ENCODE assay signal across 9 cellular contexts in the genomic region with DNA sequence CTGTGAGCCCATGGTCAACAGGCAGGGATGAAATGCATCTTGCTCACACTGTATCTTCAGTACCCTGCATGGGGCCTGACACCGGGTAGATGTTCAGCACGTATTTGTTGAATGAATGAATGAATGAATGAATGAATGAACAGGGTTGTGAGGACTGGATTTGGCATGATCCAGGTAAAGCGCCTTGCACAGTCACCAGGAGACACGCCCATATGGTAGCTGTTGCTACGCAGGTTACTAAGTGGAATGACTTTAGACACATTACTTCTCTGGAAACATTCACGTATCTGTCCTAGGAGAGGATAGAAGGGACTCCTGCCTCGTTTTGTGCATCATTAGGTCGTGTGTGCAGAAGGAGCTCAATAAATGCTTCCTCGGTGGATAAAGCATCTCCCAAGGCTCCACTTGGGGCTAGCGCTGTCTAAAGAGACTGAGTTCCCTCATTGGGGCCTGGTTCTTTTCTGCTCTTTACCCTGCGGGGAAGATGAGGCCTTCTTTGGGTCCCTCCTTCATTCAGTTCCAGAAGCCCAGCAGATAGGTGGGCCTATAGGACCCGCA. TPM values are rescaled to one million over a fixed set of nuclear protein-coding genes. Genes with fewer than 3 reads are reported as not detected.
DNase-seq lines count a peak whose midpoint lies in the region; ATAC-seq and TF ChIP-seq lines count a peak whose summit lies in the region.
"Had no signal": no experiment of that assay in that cellular context is flagged by ENCODE, and none has a peak within 500 bp of the region (broad histone marks: within the 10 kb centered on the region; RNA-seq: fewer than 3 reads in every experiment).

No MANE protein-coding gene starts in this region.

- peaks cover 8% of the 10 kb centered on the region for H3K4me1 Mint-ChIP-seq in activated CD4-positive, alpha-beta T cell treated with anti-CD3 and anti-CD28 coated beads for 36 hours
- H3K4me1 Mint-ChIP-seq in activated CD8-positive, alpha-beta T cell treated with anti-CD3 and anti-CD28 coated beads for 36 hours (ENCODE audit: low read depth), result peaks cover 2% of the 10 kb centered on the region
- peaks cover 12% of the 10 kb centered on the region in 2 donors for H3K4me1 Mint-ChIP-seq in stimulated activated naive B cell treated with anti-CD40 and anti-IgM and Interleukin-4, amounts not matched to agents 10 μg/mL and 1 μg/mL and 100 μg/mL, for 72 hours

- H3K27ac ChIP-seq in thyroid gland (no peak overlapping the region), body of pancreas (no peak overlapping the region)

- H3K27me3 Mint-ChIP-seq in activated CD4-positive, alpha-beta T cell treated with anti-CD3 and anti-CD28 coated beads for 36 hours, result peaks cover 32% of the 10 kb centered on the region
- H3K27me3 Mint-ChIP-seq in activated CD8-positive, alpha-beta T cell treated with anti-CD3 and anti-CD28 coated beads for 36 hours, result peaks cover 17% of the 10 kb centered on the region
- peaks cover 28 to 40% of the 10 kb centered on the region in 2 donors for H3K27me3 Mint-ChIP-seq in stimulated activated naive B cell treated with anti-CD40 and anti-IgM and Interleukin-4, amounts not matched to agents 10 μg/mL and 1 μg/mL and 100 μg/mL, for 72 hours

- H3K27ac Mint-ChIP-seq in activated CD4-positive, alpha-beta T cell treated with anti-CD3 and anti-CD28 coated beads for 36 hours, result no peak overlapping the region
- no peak overlapping the region for H3K27ac Mint-ChIP-seq in activated CD8-positive, alpha-beta T cell treated with anti-CD3 and anti-CD28 coated beads for 36 hours
- peak overlapping the region; percentile 63 for H3K27ac Mint-ChIP-seq in stimulated activated naive B cell treated with anti-CD40 and anti-IgM and Interleukin-4, amounts not matched to agents 10 μg/mL and 1 μg/mL and 100 μg/mL, for 72 hours

- peak overlapping the region; percentile 49 for H3K4me3 Mint-ChIP-seq in activated CD4-positive, alpha-beta T cell treated with anti-CD3 and anti-CD28 coated beads for 36 hours
- peak overlapping the region; percentile 49 for H3K4me3 Mint-ChIP-seq in activated CD8-positive, alpha-beta T cell treated with anti-CD3 and anti-CD28 coated beads for 36 hours
- peak overlapping the region; percentile 79 to 85 for H3K4me3 Mint-ChIP-seq in stimulated activated naive B cell treated with anti-CD40 and anti-IgM and Interleukin-4, amounts not matched to agents 10 μg/mL and 1 μg/mL and 100 μg/mL, for 72 hours

- H3K36me3 ChIP-seq in thyroid gland (no peaks in the 10 kb centered on the region), body of pancreas (replicated peaks in 1 of 2; ENCODE audit: insufficient read depth in 1 of 2, low read depth in 2 of 2) (no peaks in the 10 kb centered on the region)

- CTCF ChIA-PET in activated CD4-positive, alpha-beta T cell treated with anti-CD3 and anti-CD28 coated beads for 36 hours (lab: Charles Lee), result interaction anchor here (0.5 to 1.1 kb wide), 3 partner anchors 18 to 331 kb away, joined by 3 to 4 read pairs (median 3); no protein-coding TSS in a partner anchor
- CTCF ChIA-PET in activated CD8-positive, alpha-beta T cell treated with anti-CD3 and anti-CD28 coated beads for 36 hours (lab: Charles Lee), result interaction anchor here (1.0 to 3.1 kb wide), 2 partner anchors 12 to 19 kb away, joined by 3 to 12 read pairs; no protein-coding TSS in a partner anchor

- H3K4me1 ChIP-seq in thyroid gland (peaks cover 0 to 18% of the 10 kb centered on the region in 2 donors), body of pancreas (peaks cover 21% of the 10 kb centered on the region)

- TF ChIP-seq CTCF in activated CD8-positive, alpha-beta T cell treated with anti-CD3 and anti-CD28 coated beads for 36 hours (IDR thresholded peaks at IDR 0.05), result no peak
- TF ChIP-seq CTCF in thyroid gland (IDR thresholded peaks at IDR 0.05) (no peak), body of pancreas (IDR thresholded peaks at IDR 0.05) (no peak)

- TF ChIP-seq POLR2A in thyroid gland (IDR thresholded peaks at IDR 0.05) (no peak), body of pancreas (IDR thresholded peaks at IDR 0.05) (no peak)

- no peaks in the 10 kb centered on the region for H3K36me3 Mint-ChIP-seq in activated CD4-positive, alpha-beta T cell treated with anti-CD3 and anti-CD28 coated beads for 36 hours (ENCODE audit: low read depth)
- no peaks in the 10 kb centered on the region for H3K36me3 Mint-ChIP-seq in activated CD8-positive, alpha-beta T cell treated with anti-CD3 and anti-CD28 coated beads for 36 hours (ENCODE audit: low read depth)
- H3K36me3 Mint-ChIP-seq in stimulated activated naive B cell treated with anti-CD40 and anti-IgM and Interleukin-4, amounts not matched to agents 10 μg/mL and 1 μg/mL and 100 μg/mL, for 72 hours, result no peaks in the 10 kb centered on the region

- intact Hi-C loops in activated CD4-positive, alpha-beta T cell treated with anti-CD3 and anti-CD28 coated beads for 36 hours (cut with DNase I, micrococcal nuclease), result loop anchor here in 1 of 2 experiments (10.0 kb wide), 1 partner anchor 86 kb away; a partner anchor contains a TSS
- intact Hi-C loops in activated CD8-positive, alpha-beta T cell treated with anti-CD3 and anti-CD28 coated beads for 36 hours (cut with micrococcal nuclease), result no loop called here
- intact Hi-C loops in thyroid gland (cut with DNase I), result no loop called here
- intact Hi-C loops in body of pancreas (cut with DNase I), result loop anchor here (10.0 kb wide), 1 partner anchor 454 kb away; no protein-coding TSS in a partner anchor

- H3K9me3 ChIP-seq in thyroid gland, result no peaks in the 10 kb centered on the region
- no peaks in the 10 kb centered on the region for H3K9me3 ChIP-seq in body of pancreas

- ATAC-seq in activated CD4-positive, alpha-beta T cell treated with anti-CD3 and anti-CD28 coated beads for 36 hours, result no peak
- ATAC-seq in activated CD8-positive, alpha-beta T cell treated with anti-CD3 and anti-CD28 coated beads for 36 hours, result no peak
- ATAC-seq in stimulated activated naive B cell treated with anti-CD40 and anti-IgM and Interleukin-4, amounts not matched to agents 10 μg/mL and 1 μg/mL and 100 μg/mL, for 72 hours (replicated peaks), result no peak
- ATAC-seq in body of pancreas, result no peak

- WGBS in thyroid gland, 2 donors, result 83 to 90% methylated on average over 10 to 12 of the region's 12 CpGs
- WGBS in body of pancreas, 2 donors, result 80 to 87% methylated on average over 12 of the region's 12 CpGs

- H3K4me3 ChIP-seq in iPS-11a (ENCODE audit: low read depth, low read length) (peak overlapping the region; percentile 30), thyroid gland (replicated peaks in 1 of 3) (no peak overlapping the region), body of pancreas (no peak overlapping the region)

- POLR2A ChIA-PET in activated CD4-positive, alpha-beta T cell treated with anti-CD3 and anti-CD28 coated beads for 36 hours (lab: Charles Lee), result no interaction called here
- POLR2A ChIA-PET in activated CD8-positive, alpha-beta T cell treated with anti-CD3 and anti-CD28 coated beads for 36 hours (lab: Charles Lee), result interaction anchor here (0.5 to 0.6 kb wide), 2 partner anchors 97 to 914 kb away, joined by 3 read pairs; no protein-coding TSS in a partner anchor

- no peak for DNase-seq in activated CD4-positive, alpha-beta T cell treated with anti-CD3 and anti-CD28 coated beads for 36 hours
- DNase-seq in activated CD4-positive, alpha-beta T cell treated with anti-CD3 and anti-CD28 coated beads for 4 hours, result no peak
- no peak for DNase-seq in activated CD8-positive, alpha-beta T cell treated with anti-CD3 and anti-CD28 coated beads for 36 hours
- no peak for DNase-seq in stimulated activated naive B cell treated with anti-CD40 and anti-IgM and Interleukin-4, amounts not matched to agents 10 μg/mL and 1 μg/mL and 100 μg/mL, for 72 hours
- DNase-seq in NCI-H1092 treated with DMSO at 0.1 percent for 48 hours (lab: John Stamatoyannopoulos, UW), result no peak
- no peak for DNase-seq in thyroid gland
- no peak for DNase-seq in body of pancreas
- DNase-seq: amniotic stem cell had no signal

- H3K27me3 ChIP-seq in thyroid gland, result no peaks in the 10 kb centered on the region
- peaks cover 0 to 8% of the 10 kb centered on the region in 2 donors for H3K27me3 ChIP-seq in body of pancreas

- H3K9me3 Mint-ChIP-seq in activated CD4-positive, alpha-beta T cell treated with anti-CD3 and anti-CD28 coated beads for 36 hours (ENCODE audit: low read depth), result no peaks in the 10 kb centered on the region
- H3K9me3 Mint-ChIP-seq in activated CD8-positive, alpha-beta T cell treated with anti-CD3 and anti-CD28 coated beads for 36 hours, result no peaks in the 10 kb centered on the region
- no peaks in the 10 kb centered on the region for H3K9me3 Mint-ChIP-seq in stimulated activated naive B cell treated with anti-CD40 and anti-IgM and Interleukin-4, amounts not matched to agents 10 μg/mL and 1 μg/mL and 100 μg/mL, for 72 hours

RNA-seq across cellular contexts. Expression of a gene that starts 54.2 kb away (rescaled TPM):
- 100 to 1,000 TPM; 150 to 220 TPM for total RNA-seq in activated CD4-positive, alpha-beta T cell treated with anti-CD3 and anti-CD28 coated beads for 36 hours
- total RNA-seq in activated CD8-positive, alpha-beta T cell treated with anti-CD3 and anti-CD28 coated beads for 36 hours, result 100 to 1,000 TPM; 153 to 178 TPM
- total RNA-seq in thyroid gland (100 to 1,000 TPM; 428 to 631 (median 514) TPM), body of pancreas (100 to 1,000 TPM; 192 to 243 TPM)
